ENCODE assay signal across 25 cellular contexts in genomic region chr12:125090437-125090836, GRCh38. TPM values are rescaled to one million over a fixed set of nuclear protein-coding genes. Genes with fewer than 3 reads are reported as not detected.
DNase-seq lines count a peak whose midpoint lies in the region; ATAC-seq, FAIRE-seq and TF ChIP-seq lines count a peak whose summit lies in the region.
"Had no signal": no experiment of that assay in that cellular context is flagged by ENCODE, and none has a peak within 500 bp of the region (broad histone marks: within the 10 kb centered on the region; RNA-seq: fewer than 3 reads in every experiment).

No MANE protein-coding gene starts in this region.

- no peak for ATAC-seq in HepG2
- ATAC-seq in right lobe of liver = no peak
- no peak for ATAC-seq in GM12878
- no peak for ATAC-seq in activated CD4-positive, alpha-beta T cell treated with anti-CD3 and anti-CD28 coated beads for 36 hours
- ATAC-seq: A549; CD8-positive, alpha-beta T cell had no signal

- H3K14ac ChIP-seq in mesenchymal stem cell (ENCODE audit: low read length in 2 of 2) = no peak overlapping the region

- no TSS peak for BruUV-seq in HepG2 (replicated peaks; lab: Mats Ljungman, UMichigan)
- BruUV-seq in OCI-LY7 (replicated peaks; lab: Mats Ljungman, UMichigan) = TSS peak; percentile 73
- TSS peak; percentile 53 for BruUV-seq in GM12878 (replicated peaks; lab: Mats Ljungman, UMichigan)

- H3K4me2 ChIP-seq in HepG2 (ENCODE audit: low read depth, low read length) (no peak overlapping the region), OCI-LY7 (ENCODE audit: low read length) (no peak overlapping the region), GM12878 (ENCODE audit: control insufficient read depth, insufficient read depth) (no peak overlapping the region), mesenchymal stem cell (ENCODE audit: low read length, poor library complexity, severe bottlenecking) (no peak overlapping the region)
- H3K4me2 ChIP-seq: A549; BLaER1 treated with 17β-estradiol and CSF1 and Interleukin-3, amounts not matched to agents 10 nM and 100 nM had no signal

- H3K9me3 Mint-ChIP-seq in activated CD4-positive, alpha-beta T cell treated with anti-CD3 and anti-CD28 coated beads for 36 hours (ENCODE audit: low read depth) = no peaks in the 10 kb centered on the region
- H3K9me3 Mint-ChIP-seq: CD4-positive, alpha-beta T cell; CD8-positive, alpha-beta T cell had no signal

- H3K4me3 ChIP-seq in HepG2 (replicated peaks in 1 of 3; ENCODE audit: insufficient read depth in 1 of 3, low read depth in 2 of 3, low read length in 3 of 3) (no peak overlapping the region), right lobe of liver (no peak overlapping the region), OCI-LY7 (ENCODE audit: low read depth, low read length, poor library complexity, severe bottlenecking) (no peak overlapping the region), GM12878 (no peak overlapping the region), brain microvascular endothelial cell (ENCODE audit: low read depth, low read length) (no peak overlapping the region), mesenchymal stem cell (ENCODE audit: insufficient read depth in 1 of 2, low read depth in 1 of 2, low read length in 2 of 2) (no peak overlapping the region)
- H3K4me3 ChIP-seq: A549; BLaER1 treated with 17β-estradiol and CSF1 and Interleukin-3, amounts not matched to agents 10 nM and 100 nM had no signal

- H3K9me2 ChIP-seq in OCI-LY7 (ENCODE audit: insufficient read depth, low read length) = no peaks in the 10 kb centered on the region

- POLR2A ChIA-PET in HepG2 (lab: Yijun Ruan, JAX) (no interaction called here), OCI-LY7 (lab: Charles Lee) (no interaction called here), GM12878 (lab: Charles Lee) (no interaction called here)
- POLR2A ChIA-PET in activated CD4-positive, alpha-beta T cell treated with anti-CD3 and anti-CD28 coated beads for 36 hours (lab: Charles Lee) = no interaction called here

- H3K4ac ChIP-seq in mesenchymal stem cell (ENCODE audit: low read depth in 1 of 2, low read length in 2 of 2) = no peak overlapping the region

- H3K27me3 ChIP-seq in HepG2 (ENCODE audit: control insufficient read depth in 1 of 2, insufficient read depth in 2 of 2, low read length in 2 of 2) (no peaks in the 10 kb centered on the region), right lobe of liver (no peaks in the 10 kb centered on the region), GM12878 (replicated peaks in 1 of 2; ENCODE audit: control insufficient read depth in 2 of 2, insufficient read depth in 2 of 2, low read length in 1 of 2) (no peaks in the 10 kb centered on the region), brain microvascular endothelial cell (replicated peaks) (no peaks in the 10 kb centered on the region), mesenchymal stem cell (ENCODE audit: control insufficient read depth in 1 of 2, insufficient read depth in 1 of 2, low read length in 2 of 2) (no peaks in the 10 kb centered on the region)
- H3K27me3 ChIP-seq: BLaER1 treated with 17β-estradiol and CSF1 and Interleukin-3, amounts not matched to agents 10 nM and 100 nM had no signal

- H4K8ac ChIP-seq in mesenchymal stem cell (ENCODE audit: low read length) = no peak overlapping the region

- TF ChIP-seq POLR2A in HepG2 (IDR thresholded peaks at IDR 0.05; ENCODE audit: insufficient read depth in 1 of 2, low read depth in 2 of 2, low read length in 2 of 2) (no peak), right lobe of liver (IDR thresholded peaks at IDR 0.05) (no peak), GM12878 (IDR thresholded peaks at IDR 0.05; ENCODE audit: low read depth, low read length) (no peak)

- no peaks in the 10 kb centered on the region for H3K27me3 Mint-ChIP-seq in activated CD4-positive, alpha-beta T cell treated with anti-CD3 and anti-CD28 coated beads for 36 hours
- H3K27me3 Mint-ChIP-seq: B cell; CD4-positive, alpha-beta T cell had no signal

- no peaks in the 10 kb centered on the region; the same call in 1 of the 2 replicates for H4K20me1 ChIP-seq in HepG2 (ENCODE audit: insufficient read depth, low read length)
- H4K20me1 ChIP-seq in OCI-LY7 (ENCODE audit: insufficient read depth, low read length) = no peaks in the 10 kb centered on the region
- H4K20me1 ChIP-seq in GM12878 (ENCODE audit: control insufficient read depth, insufficient read depth) = no peaks in the 10 kb centered on the region

- no peak overlapping the region for H3K18ac ChIP-seq in mesenchymal stem cell (ENCODE audit: low read depth in 1 of 2, low read length in 2 of 2)

- peaks cover 19% of the 10 kb centered on the region for H3K79me1 ChIP-seq in mesenchymal stem cell (replicated peaks; ENCODE audit: low read length, poor library complexity, severe bottlenecking)

- H3K4me1 Mint-ChIP-seq in activated CD4-positive, alpha-beta T cell treated with anti-CD3 and anti-CD28 coated beads for 36 hours = no peaks in the 10 kb centered on the region
- H3K4me1 Mint-ChIP-seq: B cell had no signal

- TF ChIP-seq RAD21 in HepG2 (CRISPR knock-in tag; IDR thresholded peaks at IDR 0.05) (no peak), GM12878 (IDR thresholded peaks at IDR 0.05; ENCODE audit: insufficient read depth, low read depth, low read length) (no peak)

- H3K9me3 ChIP-seq in HepG2 (ENCODE audit: low read length) = no peaks in the 10 kb centered on the region
- no peaks in the 10 kb centered on the region for H3K9me3 ChIP-seq in right lobe of liver
- no peaks in the 10 kb centered on the region for H3K9me3 ChIP-seq in OCI-LY7 (ENCODE audit: low read length)
- no peaks in the 10 kb centered on the region for H3K9me3 ChIP-seq in GM12878 (replicated peaks; ENCODE audit: control insufficient read depth, insufficient read depth, low read length)
- H3K9me3 ChIP-seq in mesenchymal stem cell (ENCODE audit: control insufficient read depth, low read length) = no peaks in the 10 kb centered on the region
- H3K9me3 ChIP-seq: A549, Caco-2 had no signal

- H3K9ac ChIP-seq in HepG2 (ENCODE audit: insufficient read depth, low read depth, low read length) = no peak overlapping the region
- H3K9ac ChIP-seq in GM12878 (ENCODE audit: control insufficient read depth, insufficient read depth, low read length) = no peak overlapping the region
- no peak overlapping the region for H3K9ac ChIP-seq in mesenchymal stem cell (ENCODE audit: low read length)
- H3K9ac ChIP-seq: BLaER1 treated with 17β-estradiol and CSF1 and Interleukin-3, amounts not matched to agents 10 nM and 100 nM had no signal

- no peak for FAIRE-seq in HepG2 (lab: Jason Lieb, UNC)
- FAIRE-seq in GM12878 (lab: Jason Lieb, UNC) = no peak
- FAIRE-seq in urothelium cell line (lab: Jason Lieb, UNC) = peak; percentile 96
- FAIRE-seq: A549, D721Med, GM12892, GM18507 had no signal

- CTCF ChIA-PET in HepG2 (lab: Yijun Ruan, JAX; ENCODE audit: low intra/inter-chr PET ratio, low total read pairs) (no interaction called here), OCI-LY7 (lab: Charles Lee; ENCODE audit: unreplicated experiment) (no interaction called here), GM12878 (lab: Yijun Ruan, JAX) (no interaction called here)
- CTCF ChIA-PET in activated CD4-positive, alpha-beta T cell treated with anti-CD3 and anti-CD28 coated beads for 36 hours (lab: Charles Lee) = no interaction called here

- no peak overlapping the region for H3K4me3 Mint-ChIP-seq in activated CD4-positive, alpha-beta T cell treated with anti-CD3 and anti-CD28 coated beads for 36 hours
- H3K4me3 Mint-ChIP-seq: B cell; CD4-positive, alpha-beta T cell; CD8-positive, alpha-beta T cell had no signal

- RAD21 ChIA-PET in GM12878 (lab: Charles Lee; ENCODE audit: unreplicated experiment) = no interaction called here

- H2BK15ac ChIP-seq in mesenchymal stem cell (ENCODE audit: low read depth, poor library complexity, severe bottlenecking) = no peak overlapping the region

- 93% methylated on average over 3 of the region's 3 CpGs for whole genome bisulfite sequencing in HepG2 (ENCODE audit: low lambda C conversion rate)
- WGBS in right lobe of liver (ENCODE audit: insufficient coverage, low coverage, low lambda C conversion rate, missing lambda C conversion rate) = 83% methylated on average over 3 of the region's 3 CpGs
- WGBS in GM12878 (ENCODE audit: insufficient coverage, insufficient replicate concordance, low lambda C conversion rate, missing lambda C conversion rate) = 73% methylated on average over 3 of the region's 3 CpGs
- 97% methylated on average over 3 of the region's 3 CpGs for WGBS in mesenchymal stem cell

- no peak overlapping the region for H3K23ac ChIP-seq in mesenchymal stem cell (ENCODE audit: low read length in 2 of 2)

- peaks cover 9% of the 10 kb centered on the region for H3K36me3 Mint-ChIP-seq in activated CD4-positive, alpha-beta T cell treated with anti-CD3 and anti-CD28 coated beads for 36 hours (ENCODE audit: low read depth)

- H2BK5ac ChIP-seq in mesenchymal stem cell (ENCODE audit: low read depth, low read length, poor library complexity, severe bottlenecking) = no peak overlapping the region

- no peak for TF ChIP-seq EP300 in HepG2 (IDR thresholded peaks at IDR 0.05; ENCODE audit: low read depth in 2 of 2, low read length in 2 of 2)
- no peak for TF ChIP-seq EP300 in HepG2 (CRISPR knock-in tag; IDR thresholded peaks at IDR 0.05; ENCODE audit: borderline replicate concordance)
- no peak for TF ChIP-seq EP300 in GM12878 (IDR thresholded peaks at IDR 0.05; ENCODE audit: borderline replicate concordance in 1 of 2, control insufficient read depth in 1 of 2, low read depth in 2 of 2, low read length in 2 of 2)

- H2AK5ac ChIP-seq in mesenchymal stem cell (ENCODE audit: low read length, severe bottlenecking) = no peak overlapping the region

- H3K27ac ChIP-seq in HepG2 (ENCODE audit: extremely low read length, insufficient read depth, low read length) (no peak overlapping the region), right lobe of liver (no peak overlapping the region), OCI-LY7 (ENCODE audit: low read depth, low read length, poor library complexity, severe bottlenecking) (no peak overlapping the region), GM12878 (ENCODE audit: control insufficient read depth, insufficient read depth) (no peak overlapping the region), brain microvascular endothelial cell (no peak overlapping the region), mesenchymal stem cell (ENCODE audit: low read length, poor library complexity, severe bottlenecking) (no peak overlapping the region)
- H3K27ac ChIP-seq: 22Rv1; A549; BLaER1 treated with 17β-estradiol and CSF1 and Interleukin-3, amounts not matched to agents 10 nM and 100 nM; C4-2B had no signal

- H3K36me3 ChIP-seq in HepG2 (replicated peaks in 1 of 2; ENCODE audit: control insufficient read depth in 1 of 2, insufficient read depth in 2 of 2, low read length in 2 of 2) (peaks cover 20 to 45% of the 10 kb centered on the region in 2 experiments; a peak in 4 of 5 replicates), right lobe of liver (no peaks in the 10 kb centered on the region), OCI-LY7 (ENCODE audit: insufficient read depth, low read length) (no peaks in the 10 kb centered on the region), GM12878 (ENCODE audit: control insufficient read depth in 2 of 2, insufficient read depth in 2 of 2, low read length in 1 of 2) (peaks cover 11 to 20% of the 10 kb centered on the region in 2 experiments), brain microvascular endothelial cell (replicated peaks) (peaks cover 8% of the 10 kb centered on the region), mesenchymal stem cell (ENCODE audit: control insufficient read depth in 1 of 2, insufficient read depth in 2 of 2, low read depth in 1 of 2, low read length in 2 of 2) (peaks cover 60 to 74% of the 10 kb centered on the region in 2 experiments)

- H2BK12ac ChIP-seq in mesenchymal stem cell (ENCODE audit: low read length in 2 of 2) = no peak overlapping the region

- no peak overlapping the region for H4K91ac ChIP-seq in mesenchymal stem cell (ENCODE audit: low read length)

- TF ChIP-seq CTCF in HepG2 (CRISPR knock-in tag; IDR thresholded peaks at IDR 0.05) = no peak
- TF ChIP-seq CTCF in right lobe of liver (IDR thresholded peaks at IDR 0.05) = no peak
- TF ChIP-seq CTCF in OCI-LY7 (conservative IDR thresholded peaks at IDR 0.05; ENCODE audit: low read length) = no peak
- no peak for TF ChIP-seq CTCF in GM12878 (IDR thresholded peaks at IDR 0.05 in 2 of 3, conservative IDR thresholded peaks at IDR 0.05 in 1 of 3; ENCODE audit: control insufficient read depth in 2 of 3, extremely low read depth in 1 of 3, insufficient read depth in 1 of 3, low read depth in 3 of 3, low read length in 3 of 3)
- no peak for TF ChIP-seq CTCF in brain microvascular endothelial cell (IDR thresholded peaks at IDR 0.05; ENCODE audit: low read depth, low read length, missing control alignments)

- H2BK120ac ChIP-seq in mesenchymal stem cell (ENCODE audit: low read depth, low read length) = no peak overlapping the region

- in situ Hi-C loops in HepG2 (cut with HindIII; ENCODE audit: extremely low pct_ligation_motif_present, low pct_unique_long_range_greater_than_20kb) = no loop called here
- in situ Hi-C loops in GM12878 (cut with MboI) = no loop called here
- in situ Hi-C loops in brain microvascular endothelial cell (cut with HindIII; ENCODE audit: low pct_ligation_motif_present, low sequenced_read_pairs) = no loop called here

- DNase-seq in HepG2 (ENCODE audit: low spot score) (no peak), right lobe of liver (no peak), OCI-LY7 (ENCODE audit: low spot score) (no peak), GM12878 (ENCODE audit: low read depth, low spot score) (no peak), urothelium cell line (ENCODE audit: low spot score) (no peak), brain microvascular endothelial cell (no peak), mesenchymal stem cell (no peak)
- no peak for DNase-seq in activated CD4-positive, alpha-beta T cell treated with anti-CD3 and anti-CD28 coated beads for 36 hours
- DNase-seq: AML-193; Caco-2; Calu3; CD4-positive, alpha-beta T cell; CD8-positive, alpha-beta T cell; DMS79; DND-41; EL; GDM1 had no signal

- H3K79me2 ChIP-seq in HepG2 (ENCODE audit: insufficient read depth, low read length) (peaks cover 2% of the 10 kb centered on the region), OCI-LY7 (ENCODE audit: insufficient read depth, low read depth, low read length) (no peaks in the 10 kb centered on the region), GM12878 (ENCODE audit: control insufficient read depth, insufficient read depth, low read length) (no peaks in the 10 kb centered on the region)

- intact Hi-C loops in HepG2 (cut with micrococcal nuclease; ENCODE audit: unreplicated experiment) (no loop called here), right lobe of liver (cut with DNase I) (no loop called here), OCI-LY7 (cut with micrococcal nuclease; ENCODE audit: unreplicated experiment) (no loop called here), GM12878 (cut with micrococcal nuclease; ENCODE audit: unreplicated experiment) (no loop called here)
- intact Hi-C loops in activated CD4-positive, alpha-beta T cell treated with anti-CD3 and anti-CD28 coated beads for 36 hours (cut with DNase I, micrococcal nuclease) = no loop called here

- H2AFZ ChIP-seq in HepG2 (ENCODE audit: low read length) (no peak overlapping the region), OCI-LY7 (ENCODE audit: low read length) (no peak overlapping the region), GM12878 (ENCODE audit: control insufficient read depth, low read depth, low read length) (no peak overlapping the region), mesenchymal stem cell (ENCODE audit: low read depth, low read length) (no peak overlapping the region)

- SMC1A ChIA-PET in GM12878 (lab: Charles Lee; ENCODE audit: uncharacterized antibody, unreplicated experiment) = no interaction called here

- no peak overlapping the region for H3K27ac Mint-ChIP-seq in activated CD4-positive, alpha-beta T cell treated with anti-CD3 and anti-CD28 coated beads for 36 hours
- H3K27ac Mint-ChIP-seq: B cell; CD4-positive, alpha-beta T cell; CD8-positive, alpha-beta T cell had no signal

- H3K4me1 ChIP-seq in HepG2 (ENCODE audit: insufficient read depth, low read length) (peaks cover 51% of the 10 kb centered on the region), right lobe of liver (peaks cover 0 to 3% (median 0%) of the 10 kb centered on the region in 4 donors), OCI-LY7 (ENCODE audit: insufficient read depth, low read length, poor library complexity, severe bottlenecking) (no peaks in the 10 kb centered on the region), GM12878 (ENCODE audit: control insufficient read depth, insufficient read depth, low read length) (no peaks in the 10 kb centered on the region), mesenchymal stem cell (ENCODE audit: control insufficient read depth, insufficient read depth, low read depth, low read length) (peaks cover 37% of the 10 kb centered on the region)

RNA-seq across cellular contexts. Expression of gene AACS, which starts 25.2 kb away (rescaled TPM):
- total RNA-seq in HepG2 (2016; rRNA removed; fragmentation: Illumina TruSeq; extraction: Trizol) = 26.3 and 28.8 TPM in 2 replicates
- 8.4 and 10.7 TPM in 2 replicates for total RNA-seq in HepG2 (2016; cell fraction: cytosol; rRNA removed; fragmentation: Illumina TruSeq; extraction: Trizol; ENCODE audit: low read depth)
- 22.7 and 29.1 TPM in 2 replicates for total RNA-seq in HepG2 (2016; cell fraction: insoluble cytoplasmic fraction; rRNA removed; fragmentation: Illumina TruSeq; extraction: Trizol)
- 18.6 and 20.0 TPM in 2 replicates for total RNA-seq in HepG2 (2016; cell fraction: membrane; rRNA removed; fragmentation: Illumina TruSeq; extraction: Trizol)
- total RNA-seq in HepG2 (2016; cell fraction: nucleus; rRNA removed; fragmentation: Illumina TruSeq; extraction: Trizol) = 22.1 and 23.1 TPM in 2 replicates
- 23.3 and 23.5 TPM in 2 replicates for polyA plus RNA-seq in HepG2 (2011; rRNA removed)
- 19.3 and 21.2 TPM in 2 replicates for polyA plus RNA-seq in HepG2 (2011; cell fraction: cytosol; rRNA removed)
- polyA plus RNA-seq in HepG2 (2011; cell fraction: nucleus; rRNA removed) = 37.9 and 38.1 TPM in 2 replicates
- polyA plus RNA-seq in HepG2 (2012) = 23.5 and 30.2 TPM in 2 replicates
- polyA plus RNA-seq in HepG2 (2016; cell fraction: cytosol; fragmentation: Illumina TruSeq; extraction: Trizol; ENCODE audit: low read depth) = 4.5 and 5.2 TPM in 2 replicates
- polyA plus RNA-seq in HepG2 (2016; cell fraction: insoluble cytoplasmic fraction; fragmentation: Illumina TruSeq; extraction: Trizol; ENCODE audit: low read depth) = 22.1 and 25.9 TPM in 2 replicates
- polyA plus RNA-seq in HepG2 (2016; cell fraction: membrane; fragmentation: Illumina TruSeq; extraction: Trizol; ENCODE audit: low read depth) = 10.6 and 13.7 TPM in 2 replicates
- 30.6 and 33.2 TPM in 2 replicates for polyA plus RNA-seq in HepG2 (2016; cell fraction: nucleus; fragmentation: Illumina TruSeq; extraction: Trizol; ENCODE audit: insufficient read depth, low read depth)
- polyA minus RNA-seq in HepG2 (2011; rRNA and poly(A)+ RNA removed; ENCODE audit: low replicate concordance) = 35.1 and 50.6 TPM in 2 replicates
- 17.8 and 17.9 TPM in 2 replicates for polyA minus RNA-seq in HepG2 (2011; cell fraction: cytosol; rRNA and poly(A)+ RNA removed)
- polyA minus RNA-seq in HepG2 (2011; cell fraction: nucleus; rRNA and poly(A)+ RNA removed) = 23.1 and 26.7 TPM in 2 replicates
- 10 to 100 TPM in 1 of 6 experiments, 1 to 10 TPM in 5; 3.2 to 11.3 (median 4.8) TPM for total RNA-seq in right lobe of liver
- 10.2 and 12.0 TPM in 2 replicates for total RNA-seq in OCI-LY7 (2014; rRNA removed; shearing (Covaris generic))
- 24.6 and 26.3 TPM in 2 replicates for total RNA-seq in OCI-LY7 (2022)
- 34.6 and 37.3 TPM in 2 replicates for total RNA-seq in GM12878 (2013; cell fraction: nucleolus; rRNA removed)
- 20.8 and 23.7 TPM in 2 replicates for total RNA-seq in GM12878 (2014; rRNA removed)
- 12.0 TPM in 2 replicates for total RNA-seq in GM12878 (2014; rRNA removed; fragmentation: Illumina TruSeq; extraction: Trizol)
- total RNA-seq in GM12878 (2021) = 31.8 and 34.0 TPM in 2 replicates
- 13.1 TPM for polyA plus RNA-seq in GM12878 (2011; ENCODE audit: low read depth)
- polyA plus RNA-seq in GM12878 (2011; rRNA removed) = 11.2 and 14.8 TPM in 2 replicates
- 15.5 and 18.3 TPM in 2 replicates for polyA plus RNA-seq in GM12878 (2011; cell fraction: cytosol; rRNA removed)
- 35.1 and 45.5 TPM in 2 replicates for polyA plus RNA-seq in GM12878 (2011; cell fraction: nucleus; rRNA removed)
- 18.4 and 21.6 TPM in 2 replicates for polyA plus RNA-seq in GM12878 (2012)
- polyA plus RNA-seq in GM12878 (2014; fragmentation: Illumina TruSeq; extraction: Trizol) = 9.9 and 20.6 TPM in 2 replicates
- polyA plus RNA-seq in GM12878 (2014; fragmentation: Nextera tagmentation; extraction: Ambion mirVana) = 10 to 100 TPM; 10.1 to 13.6 TPM
- polyA plus RNA-seq in GM12878 (2014; rRNA removed) = 20.5 and 21.5 TPM in 2 replicates
- 10 to 100 TPM; 24.9 to 29.5 TPM for polyA plus RNA-seq in GM12878 (2016; fragmentation: Nextera tagmentation; extraction: Ambion mirVana)
- 24.7 and 25.5 TPM in 2 replicates for polyA minus RNA-seq in GM12878 (2011; rRNA and poly(A)+ RNA removed)
- polyA minus RNA-seq in GM12878 (2011; cell fraction: cytosol; rRNA and poly(A)+ RNA removed) = 7.9 and 9.4 TPM in 2 replicates
- polyA minus RNA-seq in GM12878 (2011; cell fraction: nucleus; rRNA and poly(A)+ RNA removed) = 10.2 and 21.0 TPM in 2 replicates
- polyA plus RNA-seq in mesenchymal stem cell (2013, experiment 1 of 2) = 12.6 TPM
- polyA plus RNA-seq in mesenchymal stem cell (2013, experiment 2 of 2) = 12.4 TPM
- total RNA-seq in activated CD4-positive, alpha-beta T cell treated with anti-CD3 and anti-CD28 coated beads for 36 hours = 10 to 100 TPM; 13.9 to 16.6 TPM
